21 cellular contexts compared by ENCODE assay signal in genomic region chr12:10305411-10305810, GRCh38. TPM values are rescaled to one million over a fixed set of nuclear protein-coding genes. Genes with fewer than 3 reads are reported as not detected.
A peak's percentile ranks its signal among the peaks of the same experiment; 100 is the strongest.
DNase-seq lines count a peak whose midpoint lies in the region; ATAC-seq, FAIRE-seq and TF ChIP-seq lines count a peak whose summit lies in the region.
"Had no signal": no experiment of that assay in that cellular context is flagged by ENCODE, and none has a peak within 500 bp of the region (broad histone marks: within the 10 kb centered on the region; RNA-seq: fewer than 3 reads in every experiment).

No MANE protein-coding gene starts in this region.

- H3K79me2 ChIP-seq in K562 (ENCODE audit: control insufficient read depth, insufficient read depth, low read length), result no peaks in the 10 kb centered on the region

- TF ChIP-seq POLR2A in K562 (conservative IDR thresholded peaks at IDR 0.05) (no peak), gastroesophageal sphincter (IDR thresholded peaks at IDR 0.05) (no peak)

- H3K27ac Mint-ChIP-seq in naive thymus-derived CD4-positive, alpha-beta T cell, result peak overlapping the region in 1 of 9 donors; percentile 21
- H3K27ac Mint-ChIP-seq: CD4-positive, alpha-beta memory T cell had no signal

- no peak overlapping the region for H3K4me3 ChIP-seq in K562
- H3K4me3 ChIP-seq in naive thymus-derived CD4-positive, alpha-beta T cell (ENCODE audit: low read length), result no peak overlapping the region
- no peak overlapping the region for H3K4me3 ChIP-seq in gastroesophageal sphincter
- H3K4me3 ChIP-seq: A549 had no signal

- TF ChIP-seq EP300 in K562 (IDR thresholded peaks at IDR 0.05; ENCODE audit: low read length) (no peak), gastroesophageal sphincter (IDR thresholded peaks at IDR 0.05) (no peak)

- BruUV-seq in K562 (replicated peaks; lab: Mats Ljungman, UMichigan), result no TSS peak

- H3K4me1 ChIP-seq in K562 (replicated peaks in 1 of 2; ENCODE audit: control insufficient read depth in 2 of 2, insufficient read depth in 2 of 2, low read length in 2 of 2) (no peaks in the 10 kb centered on the region), gastroesophageal sphincter (no peaks in the 10 kb centered on the region)
- peaks cover 0 to 23% of the 10 kb centered on the region in 2 donors for H3K4me1 ChIP-seq in naive thymus-derived CD4-positive, alpha-beta T cell (ENCODE audit: control insufficient read depth in 2 of 2, insufficient read depth in 2 of 2, low read length in 2 of 2)
- H3K4me1 ChIP-seq: A549 had no signal

- H3K27me3 Mint-ChIP-seq in naive thymus-derived CD4-positive, alpha-beta T cell, result peaks cover 0 to 16% (median 0%) of the 10 kb centered on the region in 5 donors

- CTCF ChIA-PET in K562 (lab: Yijun Ruan, JAX; ENCODE audit: low intra/inter-chr PET ratio), result no interaction called here
- CTCF ChIA-PET in naive thymus-derived CD4-positive, alpha-beta T cell (lab: Charles Lee), result no interaction called here

- intact Hi-C loops in K562 (cut with micrococcal nuclease), result no loop called here
- intact Hi-C loops in naive thymus-derived CD4-positive, alpha-beta T cell (cut with micrococcal nuclease), result no loop called here

- no peak overlapping the region for H3K4me2 ChIP-seq in K562 (ENCODE audit: insufficient read depth, low read length)
- H3K4me2 ChIP-seq: A549, KMS-11 had no signal

- H4K20me1 ChIP-seq in K562 (replicated peaks; ENCODE audit: control insufficient read depth, insufficient read depth, low read length), result no peaks in the 10 kb centered on the region

- H3K9me1 ChIP-seq in K562 (ENCODE audit: control insufficient read depth, insufficient read depth, low read length), result no peaks in the 10 kb centered on the region

- H3K27me3 ChIP-seq in K562 (ENCODE audit: control insufficient read depth in 2 of 2, insufficient read depth in 2 of 2, low read length in 2 of 2), result no peaks in the 10 kb centered on the region
- H3K27me3 ChIP-seq in naive thymus-derived CD4-positive, alpha-beta T cell (ENCODE audit: control insufficient read depth in 2 of 2, insufficient read depth in 2 of 2, low read length in 2 of 2), result no peaks in the 10 kb centered on the region
- H3K27me3 ChIP-seq in gastroesophageal sphincter, result no peaks in the 10 kb centered on the region

- FAIRE-seq in K562 (lab: Jason Lieb, UNC), result no peak
- FAIRE-seq: A549, GM12891, H54 had no signal

- peaks cover 0 to 7% (median 0%) of the 10 kb centered on the region in 5 donors for H3K36me3 Mint-ChIP-seq in naive thymus-derived CD4-positive, alpha-beta T cell
- H3K36me3 Mint-ChIP-seq: CD4-positive, alpha-beta memory T cell had no signal

- no peak overlapping the region for H3K9ac ChIP-seq in K562 (ENCODE audit: insufficient read depth in 1 of 2, low read depth in 2 of 2, low read length in 2 of 2)
- H3K9ac ChIP-seq: KMS-11 had no signal

- H3K4me1 Mint-ChIP-seq in naive thymus-derived CD4-positive, alpha-beta T cell, result peaks cover 0 to 17% (median 4%) of the 10 kb centered on the region in 7 donors

- TF ChIP-seq RAD21 in K562 (CRISPR knock-in tag; conservative IDR thresholded peaks at IDR 0.05 in 1 of 2, IDR thresholded peaks at IDR 0.05 in 1 of 2), result no peak

- POLR2A ChIA-PET in K562 (lab: Yijun Ruan, JAX), result interaction anchor here (0.6 kb wide), 1 partner anchor 13 kb away, joined by 3 read pairs; no protein-coding TSS in a partner anchor
- POLR2A ChIA-PET in naive thymus-derived CD4-positive, alpha-beta T cell (lab: Charles Lee), result no interaction called here

- DNase-seq in activated gamma-delta T cell treated with Interleukin-2 at 50 U/mL for 16 hours, result peak; percentile 27
- DNase-seq in activated gamma-delta T cell (lab: John Stamatoyannopoulos, UW), result no peak
- peak; percentile 27 for DNase-seq in RPMI8226
- DNase-seq in K562 (ENCODE audit: extremely low read depth in 1 of 4, low spot score in 3 of 4), result no peak
- DNase-seq in naive thymus-derived CD4-positive, alpha-beta T cell, result no peak
- DNase-seq: CD4-positive, alpha-beta memory T cell; NCI-H1417; NCI-H187 treated with DMSO at 0.1 percent for 48 hours; NCI-H2227 treated with DMSO at 0.1 percent for 48 hours; NCI-H510A treated with DMSO at 0.1 percent for 48 hours; NCI-H774; SHP77 treated with DMSO at 0.1 percent for 48 hours had no signal

- WGBS in K562 (ENCODE audit: insufficient coverage, low coverage, missing lambda C conversion rate), result 16% methylated on average over 5 of the region's 5 CpGs
- WGBS in gastroesophageal sphincter (ENCODE audit: low coverage in 1 of 2), 2 donors, result 84 to 85% methylated on average over 4 to 5 of the region's 5 CpGs

- H3K9me3 Mint-ChIP-seq in naive thymus-derived CD4-positive, alpha-beta T cell, result peaks cover 0 to 10% (median 2%) of the 10 kb centered on the region in 11 donors

- ATAC-seq in K562 (no peak), GM21825 (IDR thresholded peaks at IDR 0.05; ENCODE audit: unreplicated experiment) (no peak), GM18873 (IDR thresholded peaks at IDR 0.05; ENCODE audit: low FRiP score, unreplicated experiment) (no peak), gastroesophageal sphincter (no peak)
- peak; percentile 60 for ATAC-seq in naive thymus-derived CD4-positive, alpha-beta T cell
- ATAC-seq: A549 had no signal

- TF ChIP-seq CTCF in K562 (IDR thresholded peaks at IDR 0.05 in 2 of 3, conservative IDR thresholded peaks at IDR 0.05 in 1 of 3; ENCODE audit: insufficient read depth in 2 of 3, low read depth in 1 of 3, low read length in 3 of 3), result no peak
- no peak for TF ChIP-seq CTCF in gastroesophageal sphincter (IDR thresholded peaks at IDR 0.05)

- no peaks in the 10 kb centered on the region for H3K9me3 ChIP-seq in K562 (replicated peaks; ENCODE audit: control insufficient read depth, insufficient read depth, low read depth, low read length)
- H3K9me3 ChIP-seq in naive thymus-derived CD4-positive, alpha-beta T cell (ENCODE audit: control insufficient read depth in 2 of 3, low read length in 3 of 3), result no peaks in the 10 kb centered on the region
- no peaks in the 10 kb centered on the region for H3K9me3 ChIP-seq in gastroesophageal sphincter

- peak overlapping the region in 1 of 10 donors; percentile 79 for H3K4me3 Mint-ChIP-seq in naive thymus-derived CD4-positive, alpha-beta T cell

- H3K27ac ChIP-seq in K562 (ENCODE audit: extremely low read depth, low read depth, low read length) (no peak overlapping the region), gastroesophageal sphincter (no peak overlapping the region)
- H3K27ac ChIP-seq in naive thymus-derived CD4-positive, alpha-beta T cell (ENCODE audit: low read depth, low read length), result no peak overlapping the region
- H3K27ac ChIP-seq: A549, KMS-11 had no signal

- in situ Hi-C loops in K562 (cut with MboI), result no loop called here

- no peaks in the 10 kb centered on the region for H3K36me3 ChIP-seq in K562 (ENCODE audit: control insufficient read depth, insufficient read depth, low read length)
- no peaks in the 10 kb centered on the region for H3K36me3 ChIP-seq in naive thymus-derived CD4-positive, alpha-beta T cell (ENCODE audit: control insufficient read depth in 2 of 3, insufficient read depth in 3 of 3, low read length in 3 of 3)
- H3K36me3 ChIP-seq in gastroesophageal sphincter, result no peaks in the 10 kb centered on the region

- peak overlapping the region; percentile 44; the same call in 1 of the 2 replicates for H2AFZ ChIP-seq in K562 (ENCODE audit: low read depth, low read length)

TF ChIP-seq in K562, 482 proteins besides CTCF, POLR2A, EP300 and RAD21 (continues in another document):
- TF ChIP-seq ZNF766 (CRISPR knock-in tag; conservative IDR thresholded peaks at IDR 0.05) (no peak), SOX6 (IDR thresholded peaks at IDR 0.05) (no peak), NR2F6 (CRISPR knock-in tag; IDR thresholded peaks at IDR 0.05) (no peak), ZC3H8 (IDR thresholded peaks at IDR 0.05) (no peak), ZBED1 (IDR thresholded peaks at IDR 0.05) (no peak), LEF1 (IDR thresholded peaks at IDR 0.05) (no peak), ESRRA (IDR thresholded peaks at IDR 0.05; ENCODE audit: borderline replicate concordance, low read depth) (no peak)

RNA-seq across cellular contexts. Expression of gene KLRD1, which starts 2.3 kb away (rescaled TPM):
- 0.11 TPM in 1 of 2 replicates, not detected in the other for total RNA-seq in K562 (2011; cell fraction: chromatin; rRNA removed; ENCODE audit: low replicate concordance)
- not detected in 2 replicates for total RNA-seq in K562 (2011; cell fraction: nucleolus; rRNA removed)
- total RNA-seq in K562 (2011; cell fraction: nucleoplasm; rRNA removed), result 0.15 TPM in 1 of 2 replicates, not detected in the other
- total RNA-seq in K562 (2014; rRNA removed), result not detected in 2 replicates
- total RNA-seq in K562 (2014; rRNA removed; fragmentation: Illumina TruSeq; extraction: Trizol), result not detected in 2 replicates
- not detected in 2 replicates for total RNA-seq in K562 (2015; rRNA removed; fragmentation: Illumina TruSeq; extraction: Trizol)
- not detected in 2 replicates for total RNA-seq in K562 (2021)
- polyA plus RNA-seq in K562 (2011; rRNA removed), result not detected in 2 replicates
- under 0.01 TPM in 1 of 2 replicates, not detected in the other for polyA plus RNA-seq in K562 (2011; cell fraction: cytosol; rRNA removed)
- not detected in 2 replicates for polyA plus RNA-seq in K562 (2011; cell fraction: nucleus; rRNA removed)
- 0.01 TPM in 1 of 2 replicates, not detected in the other for polyA plus RNA-seq in K562 (2012)
- polyA plus RNA-seq in K562 (2014; fragmentation: Illumina TruSeq; extraction: Trizol), result not detected in 2 replicates
- polyA plus RNA-seq in K562 (2014; fragmentation: Nextera tagmentation; extraction: Ambion mirVana), result not detected
- polyA plus RNA-seq in K562 (2014; rRNA removed), result not detected in 2 replicates
- not detected in 2 replicates for polyA minus RNA-seq in K562 (2011; rRNA and poly(A)+ RNA removed)
- not detected in 2 replicates for polyA minus RNA-seq in K562 (2011; cell fraction: cytosol; rRNA and poly(A)+ RNA removed)
- not detected in 2 replicates for polyA minus RNA-seq in K562 (2011; cell fraction: nucleus; rRNA and poly(A)+ RNA removed)
- total RNA-seq in naive thymus-derived CD4-positive, alpha-beta T cell, result 10 to 100 TPM in 1 of 5 experiments, 1 to 10 TPM in 3, under 1 TPM in 1; 0.92 to 82.5 (median 1.7) TPM
- polyA plus RNA-seq in naive thymus-derived CD4-positive, alpha-beta T cell, result 1 to 10 TPM in 1 of 2 donors, under 1 TPM in 1; 0.68 to 1.9 TPM
- total RNA-seq in gastroesophageal sphincter, result under 1 TPM; 0.37 to 0.94 (median 0.70) TPM
- total RNA-seq: HT-29, RPMI7951 had no signal

Comparison
In these comparisons a context has a peak if more than half of its experiments do, and no peak if none do; other contexts are left out.
1. DNase-seq: peak in activated gamma-delta T cell treated with Interleukin-2 at 50 U/mL for 16 hours (single experiment) and RPMI8226 (single experiment); none in activated gamma-delta T cell (single experiment), K562 (0 of 4) and naive thymus-derived CD4-positive, alpha-beta T cell (0 of 9).